In the genomic region with DNA sequence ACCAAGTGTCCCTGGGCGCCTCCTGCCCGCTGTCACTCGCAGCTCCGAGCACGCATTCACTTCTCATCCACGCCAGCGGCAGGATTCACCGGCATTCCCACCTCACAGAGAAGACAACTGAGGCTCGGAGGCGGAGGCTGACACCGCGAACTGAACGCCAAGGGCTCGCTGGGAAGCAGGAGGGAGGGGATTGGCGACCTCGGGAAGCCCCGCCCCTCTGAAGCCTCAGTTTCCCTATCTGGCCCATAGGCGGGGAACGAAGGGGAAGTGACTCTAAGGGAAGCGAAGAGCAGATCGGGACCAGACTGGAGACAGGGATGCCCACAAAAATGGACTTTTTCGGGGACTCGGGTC, we compare ENCODE assay signal across 8 cellular contexts. TPM values are rescaled to one million over a fixed set of nuclear protein-coding genes. Genes with fewer than 3 reads are reported as not detected.
A peak's percentile ranks its signal among the peaks of the same experiment; 100 is the strongest.
DNase-seq lines count a peak whose midpoint lies in the region; ATAC-seq, FAIRE-seq and TF ChIP-seq lines count a peak whose summit lies in the region.

No MANE protein-coding gene starts in this region.

- no peak overlapping the region for H4K8ac ChIP-seq in mesendoderm (ENCODE audit: low read depth, low read length)

- H2AK5ac ChIP-seq in mesendoderm (ENCODE audit: low read length) = peak overlapping the region; percentile 27

- H4K5ac ChIP-seq in mesendoderm (ENCODE audit: low read length) = no peak overlapping the region

- no peaks in the 10 kb centered on the region for H3K9me3 ChIP-seq in CD8-positive, alpha-beta T cell (ENCODE audit: low read length)
- H3K9me3 ChIP-seq in MM.1S (replicated peaks; ENCODE audit: insufficient read depth, low read length) (no peaks in the 10 kb centered on the region), aorta (ENCODE audit: control insufficient read depth, low read length) (no peaks in the 10 kb centered on the region)

- no peak for FAIRE-seq in urothelium cell line (lab: Jason Lieb, UNC)

- no peaks in the 10 kb centered on the region for H3K9me3 Mint-ChIP-seq in CD8-positive, alpha-beta T cell

- H2BK5ac ChIP-seq in mesendoderm (ENCODE audit: low read length) = no peak overlapping the region

- no peaks in the 10 kb centered on the region for H3K27me3 ChIP-seq in CD8-positive, alpha-beta T cell (ENCODE audit: insufficient read depth, low read length)
- peaks cover 14% of the 10 kb centered on the region for H3K27me3 ChIP-seq in MM.1S (replicated peaks; ENCODE audit: insufficient read depth, low read length)
- H3K27me3 ChIP-seq in dorsolateral prefrontal cortex = no peaks in the 10 kb centered on the region
- H3K27me3 ChIP-seq in mesendoderm (ENCODE audit: insufficient read depth, low read length, poor library complexity) = no peaks in the 10 kb centered on the region
- no peaks in the 10 kb centered on the region for H3K27me3 ChIP-seq in aorta (ENCODE audit: control insufficient read depth in 1 of 2, insufficient read depth in 2 of 2, low read length in 1 of 2)

- H3K4me2 ChIP-seq in MM.1S (ENCODE audit: low read depth, low read length) = peak overlapping the region; percentile 96
- peak overlapping the region; percentile 45 for H3K4me2 ChIP-seq in mesendoderm (ENCODE audit: low read length)

- H3K9ac ChIP-seq in MM.1S (ENCODE audit: low read length) (peak overlapping the region; percentile 88), mesendoderm (ENCODE audit: low read length) (peak overlapping the region; percentile 78)

- H3K4me3 ChIP-seq in CD8-positive, alpha-beta T cell (ENCODE audit: low read depth, low read length) = peak overlapping the region; percentile 96
- H3K4me3 ChIP-seq in MM.1S (ENCODE audit: low read length) (peak overlapping the region; percentile 95), dorsolateral prefrontal cortex (peak overlapping the region; percentile 64 to 100 (median 91)), mesendoderm (ENCODE audit: low read length) (peak overlapping the region; percentile 68), aorta (ENCODE audit: low read length in 2 of 2) (peak overlapping the region; percentile 61 to 64)

- H3K27ac ChIP-seq in CD8-positive, alpha-beta T cell (ENCODE audit: low read depth, low read length) = peak overlapping the region; percentile 98
- peak overlapping the region; percentile 74; the same call in 1 of the 2 replicates for H3K27ac ChIP-seq in MM.1S (ENCODE audit: low read length)
- H3K27ac ChIP-seq in dorsolateral prefrontal cortex = peak overlapping the region in 58 of 59 donors; percentile 56 to 99 (median 96)
- H3K27ac ChIP-seq in mesendoderm (ENCODE audit: low read depth, low read length) = no peak overlapping the region
- H3K27ac ChIP-seq in aorta (ENCODE audit: low read depth in 1 of 2, low read length in 2 of 2) = peak overlapping the region in 1 of 2 donors; percentile 60

- H3K9me2 ChIP-seq in MM.1S (replicated peaks; ENCODE audit: insufficient read depth, low read length) = no peaks in the 10 kb centered on the region

- no peak overlapping the region for H2BK15ac ChIP-seq in mesendoderm (replicated peaks; ENCODE audit: low read depth)

- POLR2A ChIA-PET in CD8-positive, alpha-beta T cell (lab: Charles Lee) = interaction anchor here (1.4 to 1.5 kb wide), 2 partner anchors 11 to 57 kb away, joined by 3 to 4 read pairs; partner anchors contain the start of genes SAFB and SAFB2

- H3K36me3 Mint-ChIP-seq in CD8-positive, alpha-beta T cell = peaks cover 9% of the 10 kb centered on the region

- H3K79me1 ChIP-seq in mesendoderm (ENCODE audit: low read length) = no peaks in the 10 kb centered on the region

- H3K4me1 Mint-ChIP-seq in CD8-positive, alpha-beta T cell (ENCODE audit: low read depth) = peaks cover 25% of the 10 kb centered on the region

- CTCF ChIA-PET in CD8-positive, alpha-beta T cell (lab: Charles Lee) = interaction anchor here (1.0 to 1.3 kb wide), 2 partner anchors 18 to 58 kb away, joined by 3 read pairs; partner anchors contain the start of genes SAFB and SAFB2

- no peaks in the 10 kb centered on the region for H3K36me3 ChIP-seq in CD8-positive, alpha-beta T cell (ENCODE audit: insufficient read depth, low read length)
- no peaks in the 10 kb centered on the region for H3K36me3 ChIP-seq in MM.1S (replicated peaks; ENCODE audit: insufficient read depth, low read length)
- no peaks in the 10 kb centered on the region for H3K36me3 ChIP-seq in mesendoderm (ENCODE audit: control insufficient read depth, insufficient read depth, low read length)
- no peaks in the 10 kb centered on the region for H3K36me3 ChIP-seq in aorta (ENCODE audit: control insufficient read depth in 1 of 2, insufficient read depth in 2 of 2, low read length in 1 of 2)

- no peak for TF ChIP-seq CTCF in CD8-positive, alpha-beta T cell (IDR thresholded peaks at IDR 0.05)
- TF ChIP-seq CTCF in MM.1S (IDR thresholded peaks at IDR 0.05; ENCODE audit: low read length) = no peak
- peak in 1 of 56 donors; percentile 34 for TF ChIP-seq CTCF in dorsolateral prefrontal cortex (IDR thresholded peaks at IDR 0.05 in 54 of 56, conservative IDR thresholded peaks at IDR 0.05 in 2 of 56; ENCODE audit: low read depth in 1 of 56, partially characterized antibody in 56 of 56)

- H3K56ac ChIP-seq in mesendoderm (ENCODE audit: low read length) = peak overlapping the region; percentile 88

- H3K23ac ChIP-seq in mesendoderm (ENCODE audit: low read length) = no peak overlapping the region

- intact Hi-C loops in CD8-positive, alpha-beta T cell (cut with DNase I, micrococcal nuclease) = loop anchor here (1.0 to 10.0 kb wide), 8 partner anchors 10 to 1278 kb away; partner anchors contain the start of genes CATSPERD (in 2 of the 2), LONP1 (in 2 of the 2), RPL36 (in 2 of the 2) and SAFB2 (in 2 of the 2)
- intact Hi-C loops in dorsolateral prefrontal cortex (cut with DNase I) = loop anchor here (1.0 to 2.0 kb wide), 3 partner anchors 40 to 111 kb away; partner anchors contain the start of genes SAFB (in 2 of the 2), SAFB2 (in 2 of the 2), CATSPERD (in 1 of the 2) and DUS3L (in 1 of the 2)
- intact Hi-C loops in aorta (cut with DNase I) = loop anchor here in 1 of 2 donors (5.0 kb wide), 2 partner anchors 58 to 1062 kb away; partner anchors contain the start of genes SAFB and SAFB2

- H3K18ac ChIP-seq in mesendoderm (ENCODE audit: low read length) = peak overlapping the region; percentile 16

- H3K4me3 Mint-ChIP-seq in CD8-positive, alpha-beta T cell = peak overlapping the region; percentile 90

- peak overlapping the region; percentile 89 for H2AFZ ChIP-seq in MM.1S (ENCODE audit: low read length)

- H3K27ac Mint-ChIP-seq in CD8-positive, alpha-beta T cell = peak overlapping the region; percentile 96

- H3K79me2 ChIP-seq in MM.1S (ENCODE audit: low read length) (peaks cover 13% of the 10 kb centered on the region), mesendoderm (ENCODE audit: control insufficient read depth, insufficient read depth, low read length) (no peaks in the 10 kb centered on the region)

- WGBS in mesendoderm (ENCODE audit: extremely low coverage, insufficient coverage, low lambda C conversion rate) = no CpG with 5 or more reads among the region's 23 CpGs
- WGBS in aorta, 2 donors = 0% methylated on average over 23 of the region's 23 CpGs

- H3K4me1 ChIP-seq in CD8-positive, alpha-beta T cell (ENCODE audit: insufficient read depth, low read length) = peaks cover 15% of the 10 kb centered on the region
- peaks cover 7% of the 10 kb centered on the region for H3K4me1 ChIP-seq in MM.1S (ENCODE audit: low read length)
- H3K4me1 ChIP-seq in mesendoderm (ENCODE audit: control insufficient read depth, low read depth, low read length) = no peaks in the 10 kb centered on the region
- no peaks in the 10 kb centered on the region for H3K4me1 ChIP-seq in aorta (ENCODE audit: control insufficient read depth in 1 of 2, insufficient read depth in 2 of 2, low read length in 2 of 2)

- no peak overlapping the region for H2BK120ac ChIP-seq in mesendoderm (ENCODE audit: low read depth, low read length)

- no peaks in the 10 kb centered on the region for H3F3A ChIP-seq in MM.1S (ENCODE audit: insufficient read depth, low read length)

- ATAC-seq in CD8-positive, alpha-beta T cell = no peak
- ATAC-seq in aorta (ENCODE audit: low FRiP score) (peak; percentile 0), GM19328 (IDR thresholded peaks at IDR 0.05; ENCODE audit: unreplicated experiment) (no peak)

- H3K27me3 Mint-ChIP-seq in CD8-positive, alpha-beta T cell (ENCODE audit: low read depth) = no peaks in the 10 kb centered on the region

- DNase-seq in CD8-positive, alpha-beta T cell = peak in 1 of 7 experiments; percentile 23
- DNase-seq in MM.1S = no peak
- DNase-seq in dorsolateral prefrontal cortex = peak in 5 of 10 donors; percentile 48 to 73 (median 64)
- no peak for DNase-seq in mesendoderm
- DNase-seq in aorta = peak in 1 of 2 donors; percentile 70
- DNase-seq in NCI-H1436 (lab: John Stamatoyannopoulos, UW) = no peak
- no peak for DNase-seq in urothelium cell line (ENCODE audit: low spot score)

- H4K20me1 ChIP-seq in MM.1S (ENCODE audit: insufficient read depth, low read length) = no peaks in the 10 kb centered on the region

- H3K4ac ChIP-seq in mesendoderm (ENCODE audit: low read depth, low read length) = peak overlapping the region; percentile 31

RNA-seq across cellular contexts. Expression of gene MICOS13, which starts 0.3 kb away (rescaled TPM):
- 10 to 100 TPM; 19.6 to 24.8 TPM for total RNA-seq in CD8-positive, alpha-beta T cell
- 10 to 100 TPM; 42.0 to 91.5 (median 69.5) TPM for total RNA-seq in dorsolateral prefrontal cortex
- polyA plus RNA-seq in mesendoderm (2013, experiment 1 of 2) = 12.6 TPM
- polyA plus RNA-seq in mesendoderm (2013, experiment 2 of 2) = 13.5 TPM
- total RNA-seq in aorta = 10 to 100 TPM; 35.4 to 39.0 TPM
- 100 to 1,000 TPM; 100 to 103 TPM for polyA plus RNA-seq in aorta

RNA-seq across cellular contexts. Expression of gene HSD11B1L, which starts 0.8 kb away (rescaled TPM):
- total RNA-seq in CD8-positive, alpha-beta T cell = 1 to 10 TPM; 3.1 to 4.1 TPM
- total RNA-seq in dorsolateral prefrontal cortex (10 to 100 TPM; 20.4 to 80.3 (median 55.4) TPM), aorta (1 to 10 TPM; 3.9 to 5.7 TPM)
- 1.7 TPM for polyA plus RNA-seq in mesendoderm (2013, experiment 1 of 2)
- 1.8 TPM for polyA plus RNA-seq in mesendoderm (2013, experiment 2 of 2)
- polyA plus RNA-seq in aorta = 10 to 100 TPM in 1 of 2 donors, 1 to 10 TPM in 1; 8.5 to 12.0 TPM

RNA-seq across cellular contexts. Expression of gene RPL36, which starts 10.0 kb away (rescaled TPM):
- total RNA-seq in CD8-positive, alpha-beta T cell = 1,000 to 10,000 TPM; 1,425 to 1,465 TPM
- total RNA-seq in dorsolateral prefrontal cortex (100 to 1,000 TPM; 215 to 431 (median 280) TPM), aorta (100 to 1,000 TPM; 521 to 587 TPM)
- polyA plus RNA-seq in mesendoderm (2013, experiment 1 of 2) = 1,911 TPM
- polyA plus RNA-seq in mesendoderm (2013, experiment 2 of 2) = 1,926 TPM
- 1,000 to 10,000 TPM in 1 of 2 donors, 100 to 1,000 TPM in 1; 977 to 1,438 TPM for polyA plus RNA-seq in aorta

RNA-seq across cellular contexts. Expression of gene LONP1, which starts 39.9 kb away (rescaled TPM):
- total RNA-seq in CD8-positive, alpha-beta T cell = 100 to 1,000 TPM in 1 of 2 experiments, 10 to 100 TPM in 1; 90.6 to 109 TPM
- total RNA-seq in dorsolateral prefrontal cortex = 100 to 1,000 TPM in 10 of 120 experiments, 10 to 100 TPM in 110; 64.2 to 132 (median 86.5) TPM
- 45.3 TPM for polyA plus RNA-seq in mesendoderm (2013, experiment 1 of 2)
- 45.8 TPM for polyA plus RNA-seq in mesendoderm (2013, experiment 2 of 2)
- 10 to 100 TPM; 40.3 to 46.4 TPM for total RNA-seq in aorta
- polyA plus RNA-seq in aorta = 10 to 100 TPM; 20.4 to 64.6 TPM

RNA-seq across cellular contexts. Expression of gene CATSPERD, which starts 40.4 kb away (rescaled TPM):
- not detected for total RNA-seq in CD8-positive, alpha-beta T cell
- not detected for total RNA-seq in dorsolateral prefrontal cortex
- 0.03 TPM for polyA plus RNA-seq in mesendoderm (2013, experiment 1 of 2)
- polyA plus RNA-seq in mesendoderm (2013, experiment 2 of 2) = not detected
- not detected for total RNA-seq in aorta
- not detected for polyA plus RNA-seq in aorta
